ENCODE assay signal across 28 cellular contexts in genomic region chr16:49674990-49675389, GRCh38.
"Had no signal": no experiment of that assay in that cellular context is flagged by ENCODE, and none has a peak within 500 bp of the region (broad histone marks: within the 10 kb centered on the region; RNA-seq: fewer than 3 reads in every experiment).

No MANE protein-coding gene starts in this region.

- H3K36me3 ChIP-seq: colonic mucosa, esophagus muscularis mucosa, gastroesophageal sphincter, heart right ventricle, left lung, ovary, thoracic aorta, transverse colon, upper lobe of right lung, uterus had no signal

- DNase-seq: colonic mucosa; effector CD8-positive, alpha-beta T cell; foreskin keratinocyte; heart right ventricle; hippocampal formation; left cardiac atrium; mesenchymal stem cell; naive thymus-derived CD8-positive, alpha-beta T cell; occipital lobe; ovary; posterior cingulate gyrus; psoas muscle; right cardiac atrium; small intestine; stimulated activated CD4-positive, alpha-beta T cell treated with anti-CD3 and anti-CD28 coated beads, Interleukin-15, amount 100 ng/mL, for 24 hours; stimulated activated CD4-positive, alpha-beta T cell treated with anti-CD3 and anti-CD28 coated beads, Interleukin-2, amount 100 ng/mL, for 48 hours; stimulated activated naive B cell treated with anti-CD40 and anti-IgM and Interleukin-4, amounts not matched to agents 10 μg/mL and 1 μg/mL and 100 μg/mL, for 72 hours; transverse colon; upper lobe of right lung; uterus had no signal

- H3K9me3 Mint-ChIP-seq: dendritic cell treated with granulocyte-macrophage colony-stimulating factor and Interleukin-4, amounts not matched to agents 40 ng/mL and 50 ng/mL, for 4 days; stimulated activated naive CD8-positive, alpha-beta T cell treated with anti-CD3 and anti-CD28 coated beads, Interleukin-15, Interleukin-2, amounts not matched to agents 100 ng/mL and 50 ng/mL, for 24 hours had no signal

- H3K4me3 Mint-ChIP-seq: dendritic cell treated with granulocyte-macrophage colony-stimulating factor and Interleukin-4, amounts not matched to agents 40 ng/mL and 50 ng/mL, for 4 days; mesothelial cell of epicardium; naive thymus-derived CD8-positive, alpha-beta T cell; nephron progenitor cell; stimulated activated naive B cell treated with anti-CD40 and anti-IgM and Interleukin-4, amounts not matched to agents 10 μg/mL and 1 μg/mL and 100 μg/mL, for 72 hours; stimulated activated naive CD8-positive, alpha-beta T cell treated with anti-CD3 and anti-CD28 coated beads, Interleukin-15, Interleukin-2, amounts not matched to agents 100 ng/mL and 50 ng/mL, for 24 hours had no signal

- H3K9me3 ChIP-seq: colonic mucosa, esophagus muscularis mucosa, ovary, thoracic aorta, transverse colon, upper lobe of right lung, uterus had no signal

- H3K4me3 ChIP-seq: colonic mucosa, esophagus muscularis mucosa, gastroesophageal sphincter, heart right ventricle, left lung, ovary, psoas muscle, thoracic aorta, transverse colon, upper lobe of right lung, uterus had no signal

- H3K4me1 Mint-ChIP-seq: naive thymus-derived CD8-positive, alpha-beta T cell; stimulated activated naive B cell treated with anti-CD40 and anti-IgM and Interleukin-4, amounts not matched to agents 10 μg/mL and 1 μg/mL and 100 μg/mL, for 72 hours had no signal

- H3K36me3 Mint-ChIP-seq: naive thymus-derived CD8-positive, alpha-beta T cell; stimulated activated naive B cell treated with anti-CD40 and anti-IgM and Interleukin-4, amounts not matched to agents 10 μg/mL and 1 μg/mL and 100 μg/mL, for 72 hours had no signal

- H3K27ac ChIP-seq: colonic mucosa, esophagus muscularis mucosa, foreskin keratinocyte, gastroesophageal sphincter, heart right ventricle, left lung, ovary, psoas muscle, thoracic aorta, transverse colon, upper lobe of right lung, uterus had no signal

- H3K27me3 ChIP-seq: colonic mucosa, esophagus muscularis mucosa, foreskin keratinocyte, gastroesophageal sphincter, heart right ventricle, left lung, ovary, transverse colon, upper lobe of right lung, uterus had no signal

- H3K4me1 ChIP-seq: colonic mucosa, foreskin keratinocyte, heart right ventricle, left lung, psoas muscle, transverse colon, upper lobe of right lung, uterus had no signal

- H3K27ac Mint-ChIP-seq: dendritic cell treated with granulocyte-macrophage colony-stimulating factor and Interleukin-4, amounts not matched to agents 40 ng/mL and 50 ng/mL, for 4 days; mesothelial cell of epicardium; naive thymus-derived CD8-positive, alpha-beta T cell; nephron progenitor cell; stimulated activated naive B cell treated with anti-CD40 and anti-IgM and Interleukin-4, amounts not matched to agents 10 μg/mL and 1 μg/mL and 100 μg/mL, for 72 hours; stimulated activated naive CD8-positive, alpha-beta T cell treated with anti-CD3 and anti-CD28 coated beads, Interleukin-15, Interleukin-2, amounts not matched to agents 100 ng/mL and 50 ng/mL, for 24 hours had no signal

- H3K27me3 Mint-ChIP-seq: dendritic cell treated with granulocyte-macrophage colony-stimulating factor and Interleukin-4, amounts not matched to agents 40 ng/mL and 50 ng/mL, for 4 days; stimulated activated naive B cell treated with anti-CD40 and anti-IgM and Interleukin-4, amounts not matched to agents 10 μg/mL and 1 μg/mL and 100 μg/mL, for 72 hours; stimulated activated naive CD8-positive, alpha-beta T cell treated with anti-CD3 and anti-CD28 coated beads, Interleukin-15, Interleukin-2, amounts not matched to agents 100 ng/mL and 50 ng/mL, for 24 hours had no signal
